ENCODE assay signal across 8 cellular contexts in the genomic region with DNA sequence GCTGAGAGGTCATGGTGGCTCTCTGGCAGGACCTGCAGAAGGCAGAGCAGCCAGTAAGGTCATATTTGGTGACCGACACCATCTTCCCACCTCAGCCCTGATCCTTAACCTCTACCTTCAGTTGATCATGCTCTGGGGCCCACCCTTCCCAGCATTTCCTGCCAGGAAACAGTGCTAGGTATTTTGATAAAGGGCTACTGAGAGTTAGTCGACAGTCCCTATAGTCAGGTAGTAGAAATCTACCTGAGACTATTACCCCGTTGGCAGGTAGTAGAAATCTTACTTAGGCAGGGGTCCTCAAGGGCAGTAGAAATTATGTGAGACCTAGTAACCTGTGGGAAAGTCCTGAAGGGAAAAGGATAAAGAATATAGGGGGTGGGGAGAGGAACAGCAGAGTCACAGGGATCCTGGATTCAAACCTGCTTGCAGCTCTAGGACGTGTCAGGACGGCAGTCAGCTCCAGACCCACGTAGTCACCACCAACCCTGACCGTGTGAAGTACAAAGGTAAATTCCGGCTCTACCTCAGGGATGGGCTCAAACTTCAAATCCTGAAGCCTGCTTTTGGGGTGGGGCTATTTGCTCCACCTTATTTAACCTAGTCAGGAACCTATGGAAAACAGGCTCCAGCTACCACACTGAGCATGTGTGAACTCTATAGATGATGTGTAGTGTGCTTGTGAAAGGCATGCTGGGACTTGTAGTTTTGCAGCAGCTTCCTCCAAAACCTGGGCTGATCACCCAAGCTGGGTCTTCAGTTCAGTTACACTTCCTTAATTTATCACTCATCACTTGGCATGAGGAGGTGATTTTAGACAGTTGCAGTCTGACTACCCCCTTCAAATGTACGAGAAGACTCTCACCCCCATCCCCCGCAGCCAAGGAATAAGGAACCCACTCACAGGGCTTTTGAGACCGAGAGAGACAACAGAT. TPM values are rescaled to one million over a fixed set of nuclear protein-coding genes. Genes with fewer than 3 reads are reported as not detected.
DNase-seq lines count a peak whose midpoint lies in the region; ATAC-seq and TF ChIP-seq lines count a peak whose summit lies in the region.

A gene with protein sequence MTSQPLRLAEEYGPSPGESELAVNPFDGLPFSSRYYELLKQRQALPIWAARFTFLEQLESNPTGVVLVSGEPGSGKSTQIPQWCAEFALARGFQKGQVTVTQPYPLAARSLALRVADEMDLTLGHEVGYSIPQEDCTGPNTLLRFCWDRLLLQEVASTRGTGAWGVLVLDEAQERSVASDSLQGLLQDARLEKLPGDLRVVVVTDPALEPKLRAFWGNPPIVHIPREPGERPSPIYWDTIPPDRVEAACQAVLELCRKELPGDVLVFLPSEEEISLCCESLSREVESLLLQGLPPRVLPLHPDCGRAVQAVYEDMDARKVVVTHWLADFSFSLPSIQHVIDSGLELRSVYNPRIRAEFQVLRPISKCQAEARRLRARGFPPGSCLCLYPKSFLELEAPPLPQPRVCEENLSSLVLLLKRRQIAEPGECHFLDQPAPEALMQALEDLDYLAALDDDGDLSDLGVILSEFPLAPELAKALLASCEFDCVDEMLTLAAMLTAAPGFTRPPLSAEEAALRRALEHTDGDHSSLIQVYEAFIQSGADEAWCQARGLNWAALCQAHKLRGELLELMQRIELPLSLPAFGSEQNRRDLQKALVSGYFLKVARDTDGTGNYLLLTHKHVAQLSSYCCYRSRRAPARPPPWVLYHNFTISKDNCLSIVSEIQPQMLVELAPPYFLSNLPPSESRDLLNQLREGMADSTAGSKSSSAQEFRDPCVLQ (minus strand): TSS at position 515 of the 932 bp plus-strand sequence. CDS start 502 bp downstream, at position 13.

- H3F3A ChIP-seq in GM23248 (ENCODE audit: insufficient read depth) = no peaks in the 10 kb centered on the region

- H3K27ac Mint-ChIP-seq in CD8-positive, alpha-beta memory T cell = peak within 1 kb of the TSS in 6 of 8 donors; percentile 12 to 71 (median 49)

- peaks cover 17% of the 10 kb centered on the region for H3K4me1 ChIP-seq in CD8-positive, alpha-beta memory T cell (ENCODE audit: insufficient read depth, low read length)
- peaks cover 10% of the 10 kb centered on the region for H3K4me1 ChIP-seq in GM23248 (ENCODE audit: insufficient read depth)
- H3K4me1 ChIP-seq in RWPE2 (ENCODE audit: insufficient read depth, poor library complexity, severe bottlenecking) = peaks cover 2% of the 10 kb centered on the region
- peaks cover 0 to 20% of the 10 kb centered on the region in 2 donors for H3K4me1 ChIP-seq in right atrium auricular region

- H3K27me3 ChIP-seq in CD8-positive, alpha-beta memory T cell (ENCODE audit: insufficient read depth, low read length, poor library complexity, severe bottlenecking) = no peaks in the 10 kb centered on the region
- H3K27me3 ChIP-seq in GM23248 (replicated peaks; ENCODE audit: insufficient read depth) (no peaks in the 10 kb centered on the region), RWPE2 (ENCODE audit: insufficient read depth, poor library complexity, severe bottlenecking) (no peaks in the 10 kb centered on the region), right atrium auricular region (no peaks in the 10 kb centered on the region)

- H3K9me3 Mint-ChIP-seq in CD8-positive, alpha-beta memory T cell = no peaks in the 10 kb centered on the region

- no peak within 1 kb of the TSS for H3K27ac ChIP-seq in CD8-positive, alpha-beta memory T cell (ENCODE audit: low read depth, low read length)
- no peak within 1 kb of the TSS for H3K27ac ChIP-seq in GM23248
- no peak within 1 kb of the TSS for H3K27ac ChIP-seq in RWPE2 (ENCODE audit: poor library complexity, severe bottlenecking)
- H3K27ac ChIP-seq in right atrium auricular region = no peak within 1 kb of the TSS

- peaks cover 0 to 5% of the 10 kb centered on the region in 2 donors for H3K27me3 Mint-ChIP-seq in CD8-positive, alpha-beta memory T cell

- DNase-seq in CD8-positive, alpha-beta memory T cell = no peak
- DNase-seq in GM23248 (peak; percentile 57), RWPE2 (ENCODE audit: low spot score) (no peak), iPS-NIHi11 (ENCODE audit: low spot score) (peak; percentile 50), NCI-H2081 treated with DMSO at 0.1 percent for 48 hours (lab: John Stamatoyannopoulos, UW) (no peak), right atrium auricular region (ENCODE audit: low spot score) (no peak), superior temporal gyrus (ENCODE audit: extremely low spot score) (no peak)
- DNase-seq in stimulated activated CD4-positive, alpha-beta T cell treated with anti-CD3 and anti-CD28 coated beads, Interleukin-4, amount 100 ng/mL, for 1 hour = no peak

- 87 to 89% methylated on average over 11 of the region's 11 CpGs for WGBS in GM23248 (ENCODE audit: low coverage in 1 of 2, low lambda C conversion rate in 2 of 2, missing lambda C conversion rate in 2 of 2), 2 experiments

- peaks cover 15 to 39% (median 17%) of the 10 kb centered on the region in 3 donors for H3K36me3 Mint-ChIP-seq in CD8-positive, alpha-beta memory T cell

- CTCF ChIA-PET in CD8-positive, alpha-beta memory T cell (lab: Charles Lee) = interaction anchor here (1.1 to 1.7 kb wide), 3 partner anchors 26 to 43 kb away, joined by 3 to 5 read pairs (median 4); a partner anchor contains a TSS

- H3K4me3 Mint-ChIP-seq in CD8-positive, alpha-beta memory T cell = peak within 1 kb of the TSS in 2 of 7 donors; percentile 64 to 82

- no peak within 1 kb of the TSS for H3K9ac ChIP-seq in GM23248

- H4K20me1 ChIP-seq in GM23248 (ENCODE audit: insufficient read depth) = no peaks in the 10 kb centered on the region

- TF ChIP-seq CTCF in RWPE2 (IDR thresholded peaks at IDR 0.05; ENCODE audit: poor library complexity, severe bottlenecking) (no peak), right atrium auricular region (IDR thresholded peaks at IDR 0.05) (no peak)

- peaks cover 12% of the 10 kb centered on the region for H3K36me3 ChIP-seq in CD8-positive, alpha-beta memory T cell (ENCODE audit: insufficient read depth, low read length)
- H3K36me3 ChIP-seq in GM23248 (ENCODE audit: low read depth) (0 out of 2 replicates have a peak, but pooled peaks cover 11% of the 10 kb centered on the region), RWPE2 (ENCODE audit: low read depth) (peaks cover 31% of the 10 kb centered on the region), right atrium auricular region (peaks cover 22% of the 10 kb centered on the region)

- H3K9me3 ChIP-seq in CD8-positive, alpha-beta memory T cell (ENCODE audit: low read length) = no peaks in the 10 kb centered on the region
- H3K9me3 ChIP-seq in GM23248 (ENCODE audit: low read depth) (no peaks in the 10 kb centered on the region), RWPE2 (ENCODE audit: severe bottlenecking) (no peaks in the 10 kb centered on the region), right atrium auricular region (no peaks in the 10 kb centered on the region)

- no peak within 1 kb of the TSS for H3K4me2 ChIP-seq in GM23248 (ENCODE audit: unreplicated experiment)

- H2AFZ ChIP-seq in GM23248 = no peak within 1 kb of the TSS

- H3K4me3 ChIP-seq in CD8-positive, alpha-beta memory T cell (ENCODE audit: low read length) = no peak within 1 kb of the TSS
- no peak within 1 kb of the TSS for H3K4me3 ChIP-seq in GM23248
- H3K4me3 ChIP-seq in RWPE2 (ENCODE audit: severe bottlenecking) = no peak within 1 kb of the TSS
- no peak within 1 kb of the TSS for H3K4me3 ChIP-seq in right atrium auricular region

- H3K9me2 ChIP-seq in GM23248 (ENCODE audit: insufficient read depth) = no peaks in the 10 kb centered on the region

- ATAC-seq in RWPE2 (ENCODE audit: low read depth) = peak; percentile 30

- POLR2A ChIA-PET in CD8-positive, alpha-beta memory T cell (lab: Charles Lee) = interaction anchor here (0.9 to 1.3 kb wide), 3 partner anchors 23 to 68 kb away, joined by 3 read pairs; a partner anchor contains a TSS

- peaks cover 39% of the 10 kb centered on the region for H3K79me2 ChIP-seq in GM23248 (ENCODE audit: insufficient read depth)

- peaks cover 20 to 29% (median 24%) of the 10 kb centered on the region in 3 donors for H3K4me1 Mint-ChIP-seq in CD8-positive, alpha-beta memory T cell

- in situ Hi-C loops in GM23248 (cut with MboI) = no loop called here

RNA-seq across cellular contexts. Expression of the gene that starts here (rescaled TPM):
- total RNA-seq in CD8-positive, alpha-beta memory T cell = under 1 TPM; 0.51 to 0.83 TPM
- not detected for polyA plus RNA-seq in CD8-positive, alpha-beta memory T cell
- not detected in 2 replicates for total RNA-seq in GM23248 (2014; rRNA removed; shearing (Covaris generic))
- polyA plus RNA-seq in GM23248 (2016; fragmentation: Nextera tagmentation; extraction: Ambion mirVana) = not detected in 2 replicates
- not detected for total RNA-seq in right atrium auricular region

Comparison
In these comparisons a context has a peak if more than half of its experiments do, and no peak if none do; other contexts are left out.
1. Peak in DNase-seq in GM23248; RNA of the gene not detected or under 1 TPM.